ENCODE assay signal across 21 cellular contexts in genomic region chr15:68265674-68266073, GRCh38.
"Had no signal": no experiment of that assay in that cellular context is flagged by ENCODE, and none has a peak within 500 bp of the region (broad histone marks: within the 10 kb centered on the region; RNA-seq: fewer than 3 reads in every experiment).

No MANE protein-coding gene starts in this region.

- FAIRE-seq: urothelium cell line had no signal

- H3K4me3 ChIP-seq: heart left ventricle, left ventricle myocardium inferior, lower lobe of right lung, sigmoid colon, skin epidermis, thoracic aorta, transverse colon had no signal

- H3K27ac ChIP-seq: heart left ventricle, left ventricle myocardium inferior, lower lobe of right lung, sigmoid colon, thoracic aorta, transverse colon had no signal

- H3K36me3 Mint-ChIP-seq: memory B cell; mesothelial cell of epicardium; natural killer cell; stimulated activated naive B cell treated with anti-CD40 and anti-IgM and Interleukin-4, amounts not matched to agents 10 μg/mL and 1 μg/mL and 100 μg/mL, for 72 hours had no signal

- H3K9me3 Mint-ChIP-seq: memory B cell; mesothelial cell of epicardium; natural killer cell; neural crest cell; stimulated activated naive B cell treated with anti-CD40 and anti-IgM and Interleukin-4, amounts not matched to agents 10 μg/mL and 1 μg/mL and 100 μg/mL, for 72 hours; stimulated activated naive CD8-positive, alpha-beta T cell treated with anti-CD3 and anti-CD28 coated beads, Interleukin-15, amount 100 ng/mL, for 72 hours had no signal

- DNase-seq: effector memory CD4-positive, alpha-beta T cell; heart left ventricle; hippocampal formation; islet precursor cell; left cardiac atrium; left ventricle myocardium inferior; lower lobe of right lung; natural killer cell; posterior cingulate gyrus; sigmoid colon; stimulated activated CD4-positive, alpha-beta T cell treated with anti-CD3 and anti-CD28 coated beads, Interleukin-2, amount 100 ng/mL, for 24 hours; stimulated activated CD4-positive, alpha-beta T cell treated with anti-CD3 and anti-CD28 coated beads, Interleukin-4, amount 100 ng/mL, for 4 hours; stimulated activated naive B cell treated with anti-CD40 and anti-IgM and Interleukin-4, amounts not matched to agents 10 μg/mL and 1 μg/mL and 100 μg/mL, for 72 hours; stimulated activated naive CD8-positive, alpha-beta T cell treated with anti-CD3 and anti-CD28 coated beads, Interleukin-15, amount 100 ng/mL, for 72 hours; transverse colon had no signal

- H3K4me3 Mint-ChIP-seq: memory B cell; mesothelial cell of epicardium; natural killer cell; neural crest cell; stimulated activated naive B cell treated with anti-CD40 and anti-IgM and Interleukin-4, amounts not matched to agents 10 μg/mL and 1 μg/mL and 100 μg/mL, for 72 hours; stimulated activated naive CD8-positive, alpha-beta T cell treated with anti-CD3 and anti-CD28 coated beads, Interleukin-15, amount 100 ng/mL, for 72 hours had no signal

- H3K36me3 ChIP-seq: heart left ventricle, left ventricle myocardium inferior, lower lobe of right lung, sigmoid colon, thoracic aorta, transverse colon had no signal

- H3K27ac Mint-ChIP-seq: memory B cell; mesothelial cell of epicardium; natural killer cell; stimulated activated naive B cell treated with anti-CD40 and anti-IgM and Interleukin-4, amounts not matched to agents 10 μg/mL and 1 μg/mL and 100 μg/mL, for 72 hours; stimulated activated naive CD8-positive, alpha-beta T cell treated with anti-CD3 and anti-CD28 coated beads, Interleukin-15, amount 100 ng/mL, for 72 hours had no signal

- H3K4me1 Mint-ChIP-seq: memory B cell; natural killer cell; neural crest cell; stimulated activated naive B cell treated with anti-CD40 and anti-IgM and Interleukin-4, amounts not matched to agents 10 μg/mL and 1 μg/mL and 100 μg/mL, for 72 hours; stimulated activated naive CD8-positive, alpha-beta T cell treated with anti-CD3 and anti-CD28 coated beads, Interleukin-15, amount 100 ng/mL, for 72 hours had no signal

- H3K9me3 ChIP-seq: heart left ventricle, left ventricle myocardium inferior, lower lobe of right lung, sigmoid colon, thoracic aorta, transverse colon had no signal

- H3K27me3 ChIP-seq: sigmoid colon had no signal

- ATAC-seq: heart left ventricle; left cardiac atrium; lower lobe of right lung; natural killer cell; stimulated activated naive B cell treated with anti-CD40 and anti-IgM and Interleukin-4, amounts not matched to agents 10 μg/mL and 1 μg/mL and 100 μg/mL, for 72 hours; stimulated activated naive CD8-positive, alpha-beta T cell treated with anti-CD3 and anti-CD28 coated beads, Interleukin-15, amount 100 ng/mL, for 72 hours had no signal

- H3K4me1 ChIP-seq: heart left ventricle, left ventricle myocardium inferior, lower lobe of right lung, sigmoid colon, transverse colon had no signal
